10 cellular contexts compared by ENCODE assay signal in the genomic region with DNA sequence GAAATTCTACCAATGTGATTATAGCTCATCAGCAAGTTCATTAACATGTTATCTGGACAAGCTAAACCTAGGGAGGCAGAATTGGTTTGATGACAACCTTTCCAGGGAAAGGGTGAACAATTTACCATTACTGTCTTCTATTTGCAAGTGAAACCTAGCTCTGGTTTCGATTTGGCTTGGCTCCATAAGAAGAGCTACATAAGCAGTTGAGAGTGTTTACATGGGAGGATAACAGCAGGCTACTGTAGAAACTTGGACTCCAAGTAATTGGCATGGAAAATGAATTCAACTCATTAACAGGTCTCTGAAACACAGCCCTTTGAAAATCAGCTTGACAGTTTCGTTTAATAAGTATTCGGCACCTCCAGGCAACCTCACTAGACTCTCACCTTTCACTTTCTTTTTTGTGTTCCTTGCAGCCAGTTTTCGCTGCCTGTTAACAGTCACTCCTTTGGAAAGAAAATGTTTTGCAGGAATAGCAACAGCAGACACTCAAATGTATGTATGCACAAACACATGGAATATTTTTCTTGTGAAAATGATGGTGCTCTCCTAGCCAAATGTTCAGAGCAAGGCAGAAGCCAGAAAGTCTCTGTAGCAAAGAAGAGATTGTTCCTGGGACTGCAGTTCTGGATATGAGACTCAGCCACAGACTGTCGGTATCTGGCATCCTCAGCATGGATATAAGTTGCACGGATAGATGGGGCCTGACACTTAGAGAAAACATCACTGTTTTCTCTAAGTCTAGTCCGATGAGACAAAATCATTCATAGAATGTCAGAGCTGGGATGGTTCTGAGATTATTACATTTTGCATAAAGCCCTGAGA. TPM values are rescaled to one million over a fixed set of nuclear protein-coding genes. Genes with fewer than 3 reads are reported as not detected.
DNase-seq lines count a peak whose midpoint lies in the region; ATAC-seq and TF ChIP-seq lines count a peak whose summit lies in the region.
"Had no signal": no experiment of that assay in that cellular context is flagged by ENCODE, and none has a peak within 500 bp of the region (broad histone marks: within the 10 kb centered on the region; RNA-seq: fewer than 3 reads in every experiment).

No MANE protein-coding gene starts in this region.

- H3K79me2 ChIP-seq in MM.1S (ENCODE audit: low read length): no peaks in the 10 kb centered on the region

- no peaks in the 10 kb centered on the region for H4K20me1 ChIP-seq in MM.1S (ENCODE audit: insufficient read depth, low read length)

- POLR2A ChIA-PET in CD8-positive, alpha-beta memory T cell (lab: Charles Lee): no interaction called here

- H3K4me3 ChIP-seq in CD8-positive, alpha-beta memory T cell (ENCODE audit: low read length): peak overlapping the region; percentile 15
- H3K4me3 ChIP-seq in MM.1S (ENCODE audit: low read length): peak overlapping the region; percentile 46
- peak overlapping the region in 33 of 59 donors; percentile 1 to 50 (median 19) for H3K4me3 ChIP-seq in dorsolateral prefrontal cortex
- no peak overlapping the region for H3K4me3 ChIP-seq in endodermal cell (ENCODE audit: low read length)

- H2AFZ ChIP-seq in MM.1S (ENCODE audit: low read length): 0 out of 2 replicates have a peak overlapping the region, but pooled peaks have one; percentile 10

- H3K36me3 ChIP-seq in CD8-positive, alpha-beta memory T cell (ENCODE audit: insufficient read depth, low read length): no peaks in the 10 kb centered on the region
- no peaks in the 10 kb centered on the region for H3K36me3 ChIP-seq in MM.1S (replicated peaks; ENCODE audit: insufficient read depth, low read length)
- no peaks in the 10 kb centered on the region for H3K36me3 ChIP-seq in endodermal cell (ENCODE audit: control insufficient read depth, insufficient read depth, low read length)

- H3K36me3 Mint-ChIP-seq in CD8-positive, alpha-beta memory T cell: no peaks in the 10 kb centered on the region
- no peaks in the 10 kb centered on the region for H3K36me3 Mint-ChIP-seq in endodermal cell (ENCODE audit: low read depth)

- no peak for DNase-seq in CD8-positive, alpha-beta memory T cell
- DNase-seq in MM.1S (peak; percentile 54), dorsolateral prefrontal cortex (no peak), endodermal cell (no peak), NCI-H510A treated with DMSO at 0.1 percent for 48 hours (lab: John Stamatoyannopoulos, UW) (no peak)
- no peak for DNase-seq in activated CD8-positive, alpha-beta memory T cell treated with anti-CD3 and anti-CD28 coated beads for 24 hours
- DNase-seq: aorta had no signal

- peaks cover 0 to 11% (median 9%) of the 10 kb centered on the region in 3 donors for H3K4me1 Mint-ChIP-seq in CD8-positive, alpha-beta memory T cell
- no peaks in the 10 kb centered on the region for H3K4me1 Mint-ChIP-seq in endodermal cell

- no peaks in the 10 kb centered on the region for H3F3A ChIP-seq in MM.1S (ENCODE audit: insufficient read depth, low read length)

- peak overlapping the region in 3 of 8 donors; percentile 68 to 75 (median 70) for H3K27ac Mint-ChIP-seq in CD8-positive, alpha-beta memory T cell
- H3K27ac Mint-ChIP-seq in endodermal cell: no peak overlapping the region

- no peaks in the 10 kb centered on the region for H3K4me1 ChIP-seq in CD8-positive, alpha-beta memory T cell (ENCODE audit: insufficient read depth, low read length)
- H3K4me1 ChIP-seq in MM.1S (ENCODE audit: low read length) (no peaks in the 10 kb centered on the region), endodermal cell (ENCODE audit: control insufficient read depth, insufficient read depth, low read length) (no peaks in the 10 kb centered on the region)

- H3K27me3 ChIP-seq in CD8-positive, alpha-beta memory T cell (ENCODE audit: insufficient read depth, low read length, poor library complexity, severe bottlenecking): no peaks in the 10 kb centered on the region
- H3K27me3 ChIP-seq in MM.1S (replicated peaks; ENCODE audit: insufficient read depth, low read length): no peaks in the 10 kb centered on the region
- H3K27me3 ChIP-seq in dorsolateral prefrontal cortex: peaks cover 0 to 93% (median 31%) of the 10 kb centered on the region in 45 donors
- no peaks in the 10 kb centered on the region for H3K27me3 ChIP-seq in endodermal cell (ENCODE audit: control insufficient read depth, insufficient read depth, low read length, poor library complexity, severe bottlenecking)

- no peak overlapping the region for H3K27ac ChIP-seq in CD8-positive, alpha-beta memory T cell (ENCODE audit: low read depth, low read length)
- H3K27ac ChIP-seq in MM.1S (ENCODE audit: low read length) (no peak overlapping the region), dorsolateral prefrontal cortex (no peak overlapping the region), endodermal cell (ENCODE audit: low read depth, low read length) (no peak overlapping the region)

- H3K9ac ChIP-seq in MM.1S (ENCODE audit: low read length): no peak overlapping the region
- H3K9ac ChIP-seq in endodermal cell (ENCODE audit: extremely low read depth, low read length, poor library complexity, severe bottlenecking): no peak overlapping the region

- intact Hi-C loops in dorsolateral prefrontal cortex (cut with DNase I): no loop called here

- H3K9me3 Mint-ChIP-seq in CD8-positive, alpha-beta memory T cell: no peaks in the 10 kb centered on the region
- peaks cover 47% of the 10 kb centered on the region for H3K9me3 Mint-ChIP-seq in endodermal cell

- H3K27me3 Mint-ChIP-seq in CD8-positive, alpha-beta memory T cell: peaks cover 0 to 2% of the 10 kb centered on the region in 2 donors
- no peaks in the 10 kb centered on the region for H3K27me3 Mint-ChIP-seq in endodermal cell (ENCODE audit: insufficient read depth)

- ATAC-seq in GM19463 (IDR thresholded peaks at IDR 0.05; ENCODE audit: unreplicated experiment) (peak; percentile 83), HG02840 (IDR thresholded peaks at IDR 0.05; ENCODE audit: low FRiP score, unreplicated experiment) (no peak)

- WGBS in endodermal cell (ENCODE audit: insufficient coverage in 1 of 2, insufficient read length in 1 of 2), 2 experiments: 84 to 85% methylated on average over 2 to 6 of the region's 7 CpGs

- H3K9me2 ChIP-seq in MM.1S (replicated peaks; ENCODE audit: insufficient read depth, low read length): no peaks in the 10 kb centered on the region

- peak overlapping the region; percentile 67 for H3K4me2 ChIP-seq in MM.1S (ENCODE audit: low read depth, low read length)

- H3K9me3 ChIP-seq in CD8-positive, alpha-beta memory T cell (ENCODE audit: low read length): no peaks in the 10 kb centered on the region
- H3K9me3 ChIP-seq in MM.1S (replicated peaks; ENCODE audit: insufficient read depth, low read length) (no peaks in the 10 kb centered on the region), endodermal cell (ENCODE audit: control insufficient read depth, low read length) (no peaks in the 10 kb centered on the region)

- TF ChIP-seq CTCF in MM.1S (IDR thresholded peaks at IDR 0.05; ENCODE audit: low read length) (no peak), dorsolateral prefrontal cortex (IDR thresholded peaks at IDR 0.05 in 54 of 56, conservative IDR thresholded peaks at IDR 0.05 in 2 of 56; ENCODE audit: low read depth in 1 of 56, partially characterized antibody in 56 of 56) (no peak), endodermal cell (conservative IDR thresholded peaks at IDR 0.05) (no peak)

- CTCF ChIA-PET in CD8-positive, alpha-beta memory T cell (lab: Charles Lee): no interaction called here

- peak overlapping the region; percentile 72 to 87 (median 78) for H3K4me3 Mint-ChIP-seq in CD8-positive, alpha-beta memory T cell
- H3K4me3 Mint-ChIP-seq in endodermal cell: no peak overlapping the region

RNA-seq across cellular contexts. Expression of gene POU3F4, which starts 27.5 kb away (rescaled TPM):
- not detected for total RNA-seq in CD8-positive, alpha-beta memory T cell
- not detected for polyA plus RNA-seq in CD8-positive, alpha-beta memory T cell
- total RNA-seq in dorsolateral prefrontal cortex (1 to 10 TPM in 116 of 120 experiments, under 1 TPM in 4; 0.53 to 8.4 (median 2.5) TPM), endodermal cell (under 1 TPM in 1 of 2 donors, not detected in 1; 0.24 TPM)
- polyA plus RNA-seq in endodermal cell (2013, experiment 1 of 2): 17.5 TPM
- polyA plus RNA-seq in endodermal cell (2013, experiment 2 of 2): 12.7 TPM
- total RNA-seq: SK-MEL-5 had no signal
- polyA plus RNA-seq: aorta had no signal
